8 cellular contexts compared by ENCODE assay signal in genomic region chr11:46294365-46295309, GRCh38. TPM values are rescaled to one million over a fixed set of nuclear protein-coding genes. Genes with fewer than 3 reads are reported as not detected.
DNase-seq lines count a peak whose midpoint lies in the region; ATAC-seq lines count a peak whose summit lies in the region.

No MANE protein-coding gene starts in this region.

- DNase-seq in ecto neural progenitor cell (ENCODE audit: low spot score) (peak; percentile 83), HPDE6-E6E7 (ENCODE audit: extremely low spot score) (no peak), SIG-M5 (lab: John Stamatoyannopoulos, UW) (no peak)
- no peak for DNase-seq in naive thymus-derived CD4-positive, alpha-beta T cell

- H3K4me2 ChIP-seq in BLaER1 treated with 17β-estradiol and CSF1 and Interleukin-3, amounts not matched to agents 10 nM and 100 nM, result peak overlapping the region; percentile 86 to 97 (median 93)

- H3K9me3 Mint-ChIP-seq in naive thymus-derived CD4-positive, alpha-beta T cell, result peaks cover 0 to 1% (median 0%) of the 10 kb centered on the region in 11 donors

- peak; percentile 8 for ATAC-seq in naive thymus-derived CD4-positive, alpha-beta T cell
- ATAC-seq in HG03196 (IDR thresholded peaks at IDR 0.05; ENCODE audit: unreplicated experiment) (no peak), HG02884 (IDR thresholded peaks at IDR 0.05; ENCODE audit: unreplicated experiment) (no peak)

- H3K27me3 Mint-ChIP-seq in naive thymus-derived CD4-positive, alpha-beta T cell, result peaks cover 0 to 39% (median 5%) of the 10 kb centered on the region in 5 donors

- H3K27me3 ChIP-seq in BLaER1 treated with 17β-estradiol and CSF1 and Interleukin-3, amounts not matched to agents 10 nM and 100 nM, result peaks cover 9 to 18% (median 15%) of the 10 kb centered on the region in 11 experiments; a peak in 19 of 22 replicates
- H3K27me3 ChIP-seq in naive thymus-derived CD4-positive, alpha-beta T cell (ENCODE audit: control insufficient read depth in 2 of 2, insufficient read depth in 2 of 2, low read length in 2 of 2), result peaks cover 5 to 6% of the 10 kb centered on the region in 2 donors

- POLR2A ChIA-PET in naive thymus-derived CD4-positive, alpha-beta T cell (lab: Charles Lee), result interaction anchor here (0.6 to 1.8 kb wide), 5 partner anchors 24 to 406 kb away, joined by 3 to 6 read pairs (median 3); partner anchors contain the start of genes AMBRA1, ARHGAP1 and ZNF408

- H3K36me3 Mint-ChIP-seq in naive thymus-derived CD4-positive, alpha-beta T cell, result no peaks in the 10 kb centered on the region

- intact Hi-C loops in naive thymus-derived CD4-positive, alpha-beta T cell (cut with micrococcal nuclease), result loop anchor here in 1 of 2 donors (1.0 to 2.0 kb wide), 6 partner anchors 14 to 58 kb away; partner anchors contain the start of genes CREB3L1 and DGKZ

- CTCF ChIA-PET in naive thymus-derived CD4-positive, alpha-beta T cell (lab: Charles Lee), result interaction anchor here (0.6 to 2.0 kb wide), 9 partner anchors 11 to 329 kb away, joined by 3 to 11 read pairs (median 4); no protein-coding TSS in a partner anchor

- H3K27ac Mint-ChIP-seq in naive thymus-derived CD4-positive, alpha-beta T cell, result peak overlapping the region in 1 of 9 donors; percentile 43

- H3K27ac ChIP-seq in BLaER1 treated with 17β-estradiol and CSF1 and Interleukin-3, amounts not matched to agents 10 nM and 100 nM, result no peak overlapping the region
- peak overlapping the region; percentile 33 for H3K27ac ChIP-seq in KOPT-K1 (ENCODE audit: low read depth, low read length, poor library complexity, severe bottlenecking)
- peak overlapping the region; percentile 34 for H3K27ac ChIP-seq in naive thymus-derived CD4-positive, alpha-beta T cell (ENCODE audit: low read depth, low read length)

- peaks cover 0 to 15% (median 7%) of the 10 kb centered on the region in 7 donors for H3K4me1 Mint-ChIP-seq in naive thymus-derived CD4-positive, alpha-beta T cell

- peaks cover 12 to 46% (median 25%) of the 10 kb centered on the region in 10 experiments; a peak in 19 of 20 replicates for H3K4me1 ChIP-seq in BLaER1 treated with 17β-estradiol and CSF1 and Interleukin-3, amounts not matched to agents 10 nM and 100 nM
- H3K4me1 ChIP-seq in naive thymus-derived CD4-positive, alpha-beta T cell (ENCODE audit: control insufficient read depth in 2 of 2, insufficient read depth in 2 of 2, low read length in 2 of 2), result peaks cover 5 to 7% of the 10 kb centered on the region in 2 donors

- H4K20me1 ChIP-seq in BLaER1 treated with 17β-estradiol and CSF1 and Interleukin-3, amounts not matched to agents 10 nM and 100 nM, result no peaks in the 10 kb centered on the region

- no peaks in the 10 kb centered on the region for H3K36me3 ChIP-seq in BLaER1 treated with 17β-estradiol and CSF1 and Interleukin-3, amounts not matched to agents 10 nM and 100 nM
- no peaks in the 10 kb centered on the region for H3K36me3 ChIP-seq in KOPT-K1 (ENCODE audit: insufficient read depth, low read length)
- H3K36me3 ChIP-seq in naive thymus-derived CD4-positive, alpha-beta T cell (ENCODE audit: control insufficient read depth in 2 of 3, insufficient read depth in 3 of 3, low read length in 3 of 3), result no peaks in the 10 kb centered on the region

- H3K4me3 Mint-ChIP-seq in naive thymus-derived CD4-positive, alpha-beta T cell, result peak overlapping the region; percentile 74 to 92 (median 86)

- H3K9me3 ChIP-seq in BLaER1 treated with 17β-estradiol and CSF1 and Interleukin-3, amounts not matched to agents 10 nM and 100 nM (replicated peaks in 1 of 11), result no peaks in the 10 kb centered on the region
- H3K9me3 ChIP-seq in KOPT-K1 (ENCODE audit: insufficient read depth, low read length, poor library complexity, severe bottlenecking), result no peaks in the 10 kb centered on the region
- no peaks in the 10 kb centered on the region for H3K9me3 ChIP-seq in naive thymus-derived CD4-positive, alpha-beta T cell (ENCODE audit: control insufficient read depth in 2 of 3, low read length in 3 of 3)

- peak overlapping the region in 5 of 11 experiments; percentile 53 to 75 (median 63); a peak in 5 of 22 replicates for H3K9ac ChIP-seq in BLaER1 treated with 17β-estradiol and CSF1 and Interleukin-3, amounts not matched to agents 10 nM and 100 nM

- peak overlapping the region; percentile 50 to 69 (median 58); a peak in 18 of 20 replicates for H3K4me3 ChIP-seq in BLaER1 treated with 17β-estradiol and CSF1 and Interleukin-3, amounts not matched to agents 10 nM and 100 nM
- H3K4me3 ChIP-seq in naive thymus-derived CD4-positive, alpha-beta T cell (ENCODE audit: low read length), result peak overlapping the region; percentile 78

RNA-seq across cellular contexts. Expression of gene CREB3L1, which starts 17.2 kb away (rescaled TPM):
- not detected for total RNA-seq in naive thymus-derived CD4-positive, alpha-beta T cell
- not detected for polyA plus RNA-seq in naive thymus-derived CD4-positive, alpha-beta T cell

RNA-seq across cellular contexts. Expression of gene DGKZ, which starts 52.6 kb away (rescaled TPM):
- 100 to 1,000 TPM; 146 to 291 (median 263) TPM for total RNA-seq in naive thymus-derived CD4-positive, alpha-beta T cell
- polyA plus RNA-seq in naive thymus-derived CD4-positive, alpha-beta T cell, result 10 to 100 TPM; 41.5 to 70.5 TPM

Comparison
In these comparisons a context has a peak if more than half of its experiments do, and no peak if none do; other contexts are left out.
1. H3K27ac ChIP-seq: peak in KOPT-K1 (single experiment) and naive thymus-derived CD4-positive, alpha-beta T cell (single experiment); none in BLaER1 treated with 17β-estradiol and CSF1 and Interleukin-3, amounts not matched to agents 10 nM and 100 nM (0 of 11).